1 cellular context compared by ENCODE assay signal in the genomic region with DNA sequence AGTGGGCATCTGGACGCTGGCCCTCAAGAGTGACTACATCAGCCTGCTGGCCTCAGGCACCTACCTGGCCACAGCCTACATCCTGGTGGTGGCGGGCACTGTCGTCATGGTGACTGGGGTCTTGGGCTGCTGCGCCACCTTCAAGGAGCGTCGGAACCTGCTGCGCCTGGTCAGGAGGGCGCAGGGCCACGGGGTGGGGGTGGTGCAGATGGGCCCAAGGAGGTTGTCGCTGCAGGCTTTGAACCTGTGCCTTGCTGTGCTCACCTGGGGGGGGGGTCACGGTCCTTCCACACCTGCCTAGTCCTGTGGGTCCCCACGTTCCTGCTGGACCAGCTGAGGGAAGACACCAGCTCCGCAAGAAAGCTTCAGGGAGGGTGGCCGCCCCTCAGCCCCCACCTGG.
TF ChIP-seq lines count a peak whose summit lies in the region.

No MANE protein-coding gene starts in this region.

TF ChIP-seq in GM12878, 131 proteins besides CTCF, POLR2A, EP300 and RAD21:
- TF ChIP-seq HDAC6 (IDR thresholded peaks at IDR 0.05; ENCODE audit: unreplicated experiment), result no peak
